1 cellular context compared by ENCODE assay signal in the genomic region with DNA sequence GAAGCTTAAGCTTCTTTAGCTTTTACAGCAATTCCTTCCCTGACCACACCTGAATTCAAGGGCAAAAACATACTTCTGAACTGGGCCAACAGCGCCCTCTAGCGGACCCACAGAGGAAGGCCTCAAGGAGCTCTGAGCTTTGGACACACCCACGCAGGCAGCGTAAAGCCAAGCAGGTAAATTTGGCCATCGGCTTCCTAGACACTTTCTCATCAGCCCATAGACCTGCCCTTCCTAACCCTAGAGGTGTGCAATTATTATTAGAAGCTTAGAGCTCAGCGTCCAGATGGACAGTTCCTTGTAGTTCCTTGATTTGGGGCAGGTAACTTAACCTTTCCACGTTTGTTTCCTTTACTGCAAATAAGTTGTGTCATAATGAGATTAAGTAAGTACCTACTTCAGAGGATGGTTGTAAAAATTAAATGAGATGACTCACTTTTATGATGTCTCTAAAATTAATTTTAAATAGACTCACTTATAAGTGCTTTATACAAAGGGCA.
A peak's percentile ranks its signal among the peaks of the same experiment; 100 is the strongest.
TF ChIP-seq lines count a peak whose summit lies in the region.

No MANE protein-coding gene starts in this region.

TF ChIP-seq in K562, 482 proteins besides CTCF, POLR2A, EP300 and RAD21 (continued from another document and continues in another):
- TF ChIP-seq CGGBP1 (CRISPR knock-in tag; IDR thresholded peaks at IDR 0.05) (no peak), HNRNPK (IDR thresholded peaks at IDR 0.05; ENCODE audit: low read depth, low read length, poor library complexity, severe bottlenecking) (no peak), SIRT6 (IDR thresholded peaks at IDR 0.05; ENCODE audit: low read depth, low read length) (no peak), THAP12 (CRISPR knock-in tag; IDR thresholded peaks at IDR 0.05) (no peak), NRF1 (conservative IDR thresholded peaks at IDR 0.05 in 1 of 2, IDR thresholded peaks at IDR 0.05 in 1 of 2) (peak in 1 of 2 experiments; percentile 30; a peak in 1 of 4 replicates), TCF7L2 (IDR thresholded peaks at IDR 0.05; ENCODE audit: low read depth, low read length) (no peak), PTBP1 (IDR thresholded peaks at IDR 0.05; ENCODE audit: low read depth, low read length) (no peak), ESRRA (IDR thresholded peaks at IDR 0.05; ENCODE audit: borderline replicate concordance, low read depth) (peak; percentile 62; the same call in 1 of the 2 replicates), ETV6 (IDR thresholded peaks at IDR 0.05; ENCODE audit: borderline replicate concordance in 1 of 2, low read depth in 2 of 2, low read length in 1 of 2) (no peak), ETV6 (CRISPR knock-in tag; IDR thresholded peaks at IDR 0.05; ENCODE audit: borderline replicate concordance) (no peak), KDM4B (IDR thresholded peaks at IDR 0.05; ENCODE audit: borderline replicate concordance in 2 of 2, low read depth in 1 of 2) (no peak), TBP (optimal IDR thresholded peaks at IDR 0.05; ENCODE audit: low read depth, low read length) (no peak), ARID3B (CRISPR knock-in tag; IDR thresholded peaks at IDR 0.05; ENCODE audit: borderline replicate concordance) (no peak), HNRNPLL (IDR thresholded peaks at IDR 0.05; ENCODE audit: low read depth, low read length, poor library complexity, severe bottlenecking) (peak; percentile 24), ETV5 (CRISPR knock-in tag; IDR thresholded peaks at IDR 0.05; ENCODE audit: low read depth) (no peak), SMC3 (conservative IDR thresholded peaks at IDR 0.05; ENCODE audit: insufficient read depth, low read depth, low read length) (peak; percentile 55), GATAD2B (IDR thresholded peaks at IDR 0.05; ENCODE audit: borderline replicate concordance) (no peak), POLR2B (IDR thresholded peaks at IDR 0.05; ENCODE audit: low read depth, partially characterized antibody) (no peak), CC2D1A (IDR thresholded peaks at IDR 0.05) (peak; percentile 12; the same call in 1 of the 2 replicates), SRF (CRISPR knock-in tag; IDR thresholded peaks at IDR 0.05) (no peak), XRCC5 (IDR thresholded peaks at IDR 0.05; ENCODE audit: low read depth, low read length) (0 out of 2 replicates have a peak, but pooled peaks have one; percentile 63), GTF2F1 (IDR thresholded peaks at IDR 0.05; ENCODE audit: low read depth, low read length) (no peak), STAT5B (CRISPR knock-in tag; IDR thresholded peaks at IDR 0.05) (no peak), EGR1 (conservative IDR thresholded peaks at IDR 0.05) (peak; percentile 90), FUS (optimal IDR thresholded peaks at IDR 0.05; ENCODE audit: low read depth, low read length) (no peak), ZNF217 (CRISPR knock-in tag; IDR thresholded peaks at IDR 0.05) (no peak), CREB5 (CRISPR knock-in tag; IDR thresholded peaks at IDR 0.05) (no peak), ZC3H8 (IDR thresholded peaks at IDR 0.05) (no peak), ZNF766 (CRISPR knock-in tag; conservative IDR thresholded peaks at IDR 0.05) (no peak), ZNF232 (CRISPR knock-in tag; IDR thresholded peaks at IDR 0.05) (no peak)
- TF ChIP-seq, protein P1, sequence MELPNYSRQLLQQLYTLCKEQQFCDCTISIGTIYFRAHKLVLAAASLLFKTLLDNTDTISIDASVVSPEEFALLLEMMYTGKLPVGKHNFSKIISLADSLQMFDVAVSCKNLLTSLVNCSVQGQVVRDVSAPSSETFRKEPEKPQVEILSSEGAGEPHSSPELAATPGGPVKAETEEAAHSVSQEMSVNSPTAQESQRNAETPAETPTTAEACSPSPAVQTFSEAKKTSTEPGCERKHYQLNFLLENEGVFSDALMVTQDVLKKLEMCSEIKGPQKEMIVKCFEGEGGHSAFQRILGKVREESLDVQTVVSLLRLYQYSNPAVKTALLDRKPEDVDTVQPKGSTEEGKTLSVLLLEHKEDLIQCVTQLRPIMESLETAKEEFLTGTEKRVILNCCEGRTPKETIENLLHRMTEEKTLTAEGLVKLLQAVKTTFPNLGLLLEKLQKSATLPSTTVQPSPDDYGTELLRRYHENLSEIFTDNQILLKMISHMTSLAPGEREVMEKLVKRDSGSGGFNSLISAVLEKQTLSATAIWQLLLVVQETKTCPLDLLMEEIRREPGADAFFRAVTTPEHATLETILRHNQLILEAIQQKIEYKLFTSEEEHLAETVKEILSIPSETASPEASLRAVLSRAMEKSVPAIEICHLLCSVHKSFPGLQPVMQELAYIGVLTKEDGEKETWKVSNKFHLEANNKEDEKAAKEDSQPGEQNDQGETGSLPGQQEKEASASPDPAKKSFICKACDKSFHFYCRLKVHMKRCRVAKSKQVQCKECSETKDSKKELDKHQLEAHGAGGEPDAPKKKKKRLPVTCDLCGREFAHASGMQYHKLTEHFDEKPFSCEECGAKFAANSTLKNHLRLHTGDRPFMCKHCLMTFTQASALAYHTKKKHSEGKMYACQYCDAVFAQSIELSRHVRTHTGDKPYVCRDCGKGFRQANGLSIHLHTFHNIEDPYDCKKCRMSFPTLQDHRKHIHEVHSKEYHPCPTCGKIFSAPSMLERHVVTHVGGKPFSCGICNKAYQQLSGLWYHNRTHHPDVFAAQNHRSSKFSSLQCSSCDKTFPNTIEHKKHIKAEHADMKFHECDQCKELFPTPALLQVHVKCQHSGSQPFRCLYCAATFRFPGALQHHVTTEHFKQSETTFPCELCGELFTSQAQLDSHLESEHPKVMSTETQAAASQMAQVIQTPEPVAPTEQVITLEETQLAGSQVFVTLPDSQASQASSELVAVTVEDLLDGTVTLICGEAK (IDR thresholded peaks at IDR 0.05): no peak
- TF ChIP-seq, protein P1 (CRISPR knock-in tag; IDR thresholded peaks at IDR 0.05): no peak
- TF ChIP-seq, protein P2, sequence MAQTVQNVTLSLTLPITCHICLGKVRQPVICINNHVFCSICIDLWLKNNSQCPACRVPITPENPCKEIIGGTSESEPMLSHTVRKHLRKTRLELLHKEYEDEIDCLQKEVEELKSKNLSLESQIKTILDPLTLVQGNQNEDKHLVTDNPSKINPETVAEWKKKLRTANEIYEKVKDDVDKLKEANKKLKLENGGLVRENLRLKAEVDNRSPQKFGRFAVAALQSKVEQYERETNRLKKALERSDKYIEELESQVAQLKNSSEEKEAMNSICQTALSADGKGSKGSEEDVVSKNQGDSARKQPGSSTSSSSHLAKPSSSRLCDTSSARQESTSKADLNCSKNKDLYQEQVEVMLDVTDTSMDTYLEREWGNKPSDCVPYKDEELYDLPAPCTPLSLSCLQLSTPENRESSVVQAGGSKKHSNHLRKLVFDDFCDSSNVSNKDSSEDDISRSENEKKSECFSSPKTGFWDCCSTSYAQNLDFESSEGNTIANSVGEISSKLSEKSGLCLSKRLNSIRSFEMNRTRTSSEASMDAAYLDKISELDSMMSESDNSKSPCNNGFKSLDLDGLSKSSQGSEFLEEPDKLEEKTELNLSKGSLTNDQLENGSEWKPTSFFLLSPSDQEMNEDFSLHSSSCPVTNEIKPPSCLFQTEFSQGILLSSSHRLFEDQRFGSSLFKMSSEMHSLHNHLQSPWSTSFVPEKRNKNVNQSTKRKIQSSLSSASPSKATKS (CRISPR knock-in tag; IDR thresholded peaks at IDR 0.05): no peak
- TF ChIP-seq, protein P3, sequence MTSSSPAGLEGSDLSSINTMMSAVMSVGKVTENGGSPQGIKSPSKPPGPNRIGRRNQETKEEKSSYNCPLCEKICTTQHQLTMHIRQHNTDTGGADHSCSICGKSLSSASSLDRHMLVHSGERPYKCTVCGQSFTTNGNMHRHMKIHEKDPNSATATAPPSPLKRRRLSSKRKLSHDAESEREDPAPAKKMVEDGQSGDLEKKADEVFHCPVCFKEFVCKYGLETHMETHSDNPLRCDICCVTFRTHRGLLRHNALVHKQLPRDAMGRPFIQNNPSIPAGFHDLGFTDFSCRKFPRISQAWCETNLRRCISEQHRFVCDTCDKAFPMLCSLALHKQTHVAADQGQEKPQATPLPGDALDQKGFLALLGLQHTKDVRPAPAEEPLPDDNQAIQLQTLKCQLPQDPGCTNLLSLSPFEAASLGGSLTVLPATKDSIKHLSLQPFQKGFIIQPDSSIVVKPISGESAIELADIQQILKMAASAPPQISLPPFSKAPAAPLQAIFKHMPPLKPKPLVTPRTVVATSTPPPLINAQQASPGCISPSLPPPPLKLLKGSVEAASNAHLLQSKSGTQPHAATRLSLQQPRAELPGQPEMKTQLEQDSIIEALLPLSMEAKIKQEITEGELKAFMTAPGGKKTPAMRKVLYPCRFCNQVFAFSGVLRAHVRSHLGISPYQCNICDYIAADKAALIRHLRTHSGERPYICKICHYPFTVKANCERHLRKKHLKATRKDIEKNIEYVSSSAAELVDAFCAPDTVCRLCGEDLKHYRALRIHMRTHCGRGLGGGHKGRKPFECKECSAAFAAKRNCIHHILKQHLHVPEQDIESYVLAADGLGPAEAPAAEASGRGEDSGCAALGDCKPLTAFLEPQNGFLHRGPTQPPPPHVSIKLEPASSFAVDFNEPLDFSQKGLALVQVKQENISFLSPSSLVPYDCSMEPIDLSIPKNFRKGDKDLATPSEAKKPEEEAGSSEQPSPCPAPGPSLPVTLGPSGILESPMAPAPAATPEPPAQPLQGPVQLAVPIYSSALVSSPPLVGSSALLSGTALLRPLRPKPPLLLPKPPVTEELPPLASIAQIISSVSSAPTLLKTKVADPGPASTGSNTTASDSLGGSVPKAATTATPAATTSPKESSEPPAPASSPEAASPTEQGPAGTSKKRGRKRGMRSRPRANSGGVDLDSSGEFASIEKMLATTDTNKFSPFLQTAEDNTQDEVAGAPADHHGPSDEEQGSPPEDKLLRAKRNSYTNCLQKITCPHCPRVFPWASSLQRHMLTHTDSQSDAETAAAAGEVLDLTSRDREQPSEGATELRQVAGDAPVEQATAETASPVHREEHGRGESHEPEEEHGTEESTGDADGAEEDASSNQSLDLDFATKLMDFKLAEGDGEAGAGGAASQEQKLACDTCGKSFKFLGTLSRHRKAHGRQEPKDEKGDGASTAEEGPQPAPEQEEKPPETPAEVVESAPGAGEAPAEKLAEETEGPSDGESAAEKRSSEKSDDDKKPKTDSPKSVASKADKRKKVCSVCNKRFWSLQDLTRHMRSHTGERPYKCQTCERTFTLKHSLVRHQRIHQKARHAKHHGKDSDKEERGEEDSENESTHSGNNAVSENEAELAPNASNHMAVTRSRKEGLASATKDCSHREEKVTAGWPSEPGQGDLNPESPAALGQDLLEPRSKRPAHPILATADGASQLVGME (CRISPR knock-in tag; IDR thresholded peaks at IDR 0.05): no peak
